24 cellular contexts compared by ENCODE assay signal in genomic region chr21:42748620-42749176, GRCh38.
DNase-seq lines count a peak whose midpoint lies in the region; ATAC-seq and TF ChIP-seq lines count a peak whose summit lies in the region.
"Had no signal": no experiment of that assay in that cellular context is flagged by ENCODE, and none has a peak within 500 bp of the region (broad histone marks: within the 10 kb centered on the region; RNA-seq: fewer than 3 reads in every experiment).

No MANE protein-coding gene starts in this region.

- no peaks in the 10 kb centered on the region for H3K9me3 Mint-ChIP-seq in naive thymus-derived CD8-positive, alpha-beta T cell
- H3K9me3 Mint-ChIP-seq: activated T-helper 1 cell treated with anti-CD3 and anti-CD28 coated beads, Interleukin-12 subunit alpha, Interleukin-12 subunit beta, Interleukin-2, Interleukin-4 antibody, amounts not matched to agents 30 ng/mL and 10 ng/mL and 1 ng/mL, durations not matched to agents 14 hours and 24 hours and 36 hours; H9; stimulated activated naive CD8-positive, alpha-beta T cell treated with anti-CD3 and anti-CD28 coated beads, Interleukin-15, amount 100 ng/mL, for 72 hours; type B pancreatic cell had no signal

- H3K27me3 ChIP-seq in body of pancreas (no peaks in the 10 kb centered on the region), tibial nerve (no peaks in the 10 kb centered on the region)
- H3K27me3 ChIP-seq in effector memory CD4-positive, alpha-beta T cell (replicated peaks; ENCODE audit: control insufficient read depth, insufficient read depth, low read length, poor library complexity, severe bottlenecking): no peaks in the 10 kb centered on the region
- H3K27me3 ChIP-seq: BE2C, SJSA1 had no signal

- intact Hi-C loops in body of pancreas (cut with DNase I): no loop called here

- peaks cover 15 to 46% (median 36%) of the 10 kb centered on the region in 4 donors for H3K4me1 Mint-ChIP-seq in naive thymus-derived CD8-positive, alpha-beta T cell

- H3K36me3 ChIP-seq in body of pancreas (replicated peaks in 1 of 2; ENCODE audit: insufficient read depth in 1 of 2, low read depth in 2 of 2) (no peaks in the 10 kb centered on the region), tibial nerve (peaks cover 0 to 27% (median 2%) of the 10 kb centered on the region in 3 donors)
- H3K36me3 ChIP-seq in effector memory CD4-positive, alpha-beta T cell (ENCODE audit: control insufficient read depth, insufficient read depth, low read length): no peaks in the 10 kb centered on the region
- H3K36me3 ChIP-seq: BE2C, SJSA1 had no signal

- peak overlapping the region in 3 of 4 donors; percentile 28 to 52 (median 48) for H3K27ac ChIP-seq in body of pancreas
- peak overlapping the region; percentile 19 to 80 (median 63) for H3K27ac ChIP-seq in tibial nerve
- no peak overlapping the region for H3K27ac ChIP-seq in effector memory CD4-positive, alpha-beta T cell (ENCODE audit: insufficient read depth, low read length, poor library complexity, severe bottlenecking)
- H3K27ac ChIP-seq: A549, SJSA1 had no signal

- H3K36me3 Mint-ChIP-seq in naive thymus-derived CD8-positive, alpha-beta T cell: peaks cover 0 to 13% (median 10%) of the 10 kb centered on the region in 3 donors
- H3K36me3 Mint-ChIP-seq: type B pancreatic cell had no signal

- TF ChIP-seq CTCF in body of pancreas (IDR thresholded peaks at IDR 0.05): no peak
- no peak for TF ChIP-seq CTCF in tibial nerve (IDR thresholded peaks at IDR 0.05)

- H3K27ac Mint-ChIP-seq in naive thymus-derived CD8-positive, alpha-beta T cell: peak overlapping the region; percentile 86 to 100 (median 98)
- H3K27ac Mint-ChIP-seq: activated T-helper 1 cell treated with anti-CD3 and anti-CD28 coated beads, Interleukin-12 subunit alpha, Interleukin-12 subunit beta, Interleukin-2, Interleukin-4 antibody, amounts not matched to agents 30 ng/mL and 10 ng/mL and 1 ng/mL, durations not matched to agents 14 hours and 24 hours and 36 hours; stimulated activated naive CD8-positive, alpha-beta T cell treated with anti-CD3 and anti-CD28 coated beads, Interleukin-15, amount 100 ng/mL, for 72 hours; type B pancreatic cell had no signal

- 40 to 41% methylated on average over 13 of the region's 13 CpGs for WGBS in body of pancreas, 2 donors
- WGBS in tibial nerve, 2 donors: 52 to 56% methylated on average over 13 of the region's 13 CpGs

- no peaks in the 10 kb centered on the region for H3K9me3 ChIP-seq in body of pancreas
- H3K9me3 ChIP-seq in tibial nerve: no peaks in the 10 kb centered on the region
- H3K9me3 ChIP-seq in effector memory CD4-positive, alpha-beta T cell (ENCODE audit: control insufficient read depth, low read length): no peaks in the 10 kb centered on the region
- H3K9me3 ChIP-seq: A549, BE2C, SJSA1 had no signal

- H3K4me3 Mint-ChIP-seq in naive thymus-derived CD8-positive, alpha-beta T cell: peak overlapping the region in 6 of 10 donors; percentile 13 to 42 (median 26)
- H3K4me3 Mint-ChIP-seq: activated T-helper 1 cell treated with anti-CD3 and anti-CD28 coated beads, Interleukin-12 subunit alpha, Interleukin-12 subunit beta, Interleukin-2, Interleukin-4 antibody, amounts not matched to agents 30 ng/mL and 10 ng/mL and 1 ng/mL, durations not matched to agents 14 hours and 24 hours and 36 hours; H9; stimulated activated naive CD8-positive, alpha-beta T cell treated with anti-CD3 and anti-CD28 coated beads, Interleukin-15, amount 100 ng/mL, for 72 hours; type B pancreatic cell had no signal

- peak in 1 of 2 donors; percentile 31 for TF ChIP-seq EP300 in tibial nerve (IDR thresholded peaks at IDR 0.05)

- no peaks in the 10 kb centered on the region for H3K27me3 Mint-ChIP-seq in naive thymus-derived CD8-positive, alpha-beta T cell
- H3K27me3 Mint-ChIP-seq: stimulated activated naive CD8-positive, alpha-beta T cell treated with anti-CD3 and anti-CD28 coated beads, Interleukin-15, amount 100 ng/mL, for 72 hours; type B pancreatic cell had no signal

- TF ChIP-seq POLR2A in body of pancreas (IDR thresholded peaks at IDR 0.05) (no peak), tibial nerve (IDR thresholded peaks at IDR 0.05) (no peak)

- H3K4me3 ChIP-seq in body of pancreas (no peak overlapping the region), tibial nerve (no peak overlapping the region)
- H3K4me3 ChIP-seq in effector memory CD4-positive, alpha-beta T cell (ENCODE audit: insufficient read depth, low read depth, low read length, poor library complexity, severe bottlenecking): no peak overlapping the region
- H3K4me3 ChIP-seq: A549, SJSA1 had no signal

- POLR2A ChIA-PET in naive thymus-derived CD8-positive, alpha-beta T cell (lab: Charles Lee): interaction anchor here (1.0 to 4.8 kb wide), 4 partner anchors 10 to 33 kb away, joined by 4 to 85 read pairs (median 8); no protein-coding TSS in a partner anchor

- peak; percentile 5 for DNase-seq in activated effector memory CD4-positive, alpha-beta T cell treated with anti-CD3 and anti-CD28 coated beads, Interleukin-2, amount 50 U/mL, for 16 hours
- no peak for DNase-seq in activated effector memory CD4-positive, alpha-beta T cell treated with Interleukin-2 at 50 U/mL for 16 hours
- no peak for DNase-seq in body of pancreas
- no peak for DNase-seq in naive thymus-derived CD8-positive, alpha-beta T cell
- no peak for DNase-seq in tibial nerve (ENCODE audit: low spot score in 2 of 2)
- no peak for DNase-seq in effector memory CD4-positive, alpha-beta T cell
- no peak for DNase-seq in LoVo (ENCODE audit: low spot score)
- DNase-seq: activated CD4-positive, alpha-beta T cell treated with anti-CD3 and anti-CD28 coated beads for 48 hours; cerebellar nuclear complex; EL; H9; head of caudate nucleus; Karpas-422; mammary epithelial cell; NCI-H1694; NCI-H2171; NCI-H524; stimulated activated naive CD8-positive, alpha-beta T cell treated with anti-CD3 and anti-CD28 coated beads, Interleukin-15, amount 100 ng/mL, for 72 hours had no signal

- H3K4me1 ChIP-seq in body of pancreas: peaks cover 18% of the 10 kb centered on the region
- peaks cover 0 to 49% (median 18%) of the 10 kb centered on the region in 4 donors for H3K4me1 ChIP-seq in tibial nerve
- H3K4me1 ChIP-seq in effector memory CD4-positive, alpha-beta T cell (ENCODE audit: control insufficient read depth, insufficient read depth, low read length, poor library complexity, severe bottlenecking): peaks cover 24% of the 10 kb centered on the region
- H3K4me1 ChIP-seq: A549, SJSA1 had no signal

- ATAC-seq in body of pancreas (no peak), GM21528 (IDR thresholded peaks at IDR 0.05; ENCODE audit: low FRiP score, unreplicated experiment) (no peak)
- no peak for ATAC-seq in naive thymus-derived CD8-positive, alpha-beta T cell
- ATAC-seq: A549; stimulated activated naive CD8-positive, alpha-beta T cell treated with anti-CD3 and anti-CD28 coated beads, Interleukin-15, amount 100 ng/mL, for 72 hours had no signal
